8 cellular contexts compared by ENCODE assay signal in the genomic region with DNA sequence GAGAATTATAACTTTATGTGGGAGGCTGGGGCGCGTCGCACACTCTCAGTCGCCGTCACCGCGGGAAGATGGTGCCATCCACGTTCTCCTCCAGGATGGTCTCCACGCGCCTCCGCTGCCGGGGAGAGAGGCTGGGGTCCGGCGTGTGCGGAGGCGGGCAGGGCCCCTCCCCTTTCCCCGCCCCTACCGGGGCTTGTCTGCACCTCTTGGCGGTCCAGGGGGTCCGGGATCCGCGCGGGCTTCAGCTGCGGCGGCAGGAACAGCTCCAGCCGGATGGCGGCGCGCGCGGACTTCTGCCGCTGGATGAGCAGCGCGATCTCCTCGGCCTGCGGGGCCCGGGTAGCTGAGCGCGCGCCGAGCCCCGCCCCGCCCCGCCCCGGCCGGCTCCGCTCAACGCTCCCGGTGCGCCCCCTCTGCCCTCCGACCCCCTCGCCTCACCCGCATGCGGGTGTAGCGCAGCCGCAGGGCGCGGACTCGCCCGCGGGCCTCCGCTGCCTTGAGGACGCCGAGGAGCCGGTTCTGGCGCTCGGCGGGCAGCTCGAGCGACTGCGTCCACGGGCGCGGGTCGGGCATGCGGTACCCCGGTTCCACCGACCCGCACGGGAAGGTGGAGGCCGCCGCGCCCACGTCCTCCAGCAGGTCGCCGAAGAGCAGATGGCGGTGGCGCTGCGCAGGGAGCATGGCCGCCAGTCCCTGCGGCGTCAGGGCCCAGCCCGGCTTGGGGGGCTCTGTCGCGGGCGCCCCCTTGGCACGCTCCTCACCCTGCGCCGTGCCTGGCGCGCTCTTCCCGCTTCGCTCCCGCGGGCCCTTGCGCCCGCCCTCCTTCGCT. TPM values are rescaled to one million over a fixed set of nuclear protein-coding genes. Genes with fewer than 3 reads are reported as not detected.
A peak's percentile ranks its signal among the peaks of the same experiment; 100 is the strongest.
DNase-seq lines count a peak whose midpoint lies in the region; ATAC-seq, FAIRE-seq and TF ChIP-seq lines count a peak whose summit lies in the region.

No MANE protein-coding gene starts in this region.

- WGBS in ovary, 3 donors: 0 to 1% (median 0%) methylated on average over 94 to 108 of the region's 108 CpGs

- peaks cover 35% of the 10 kb centered on the region for H3K27me3 ChIP-seq in SJCRH30
- no peaks in the 10 kb centered on the region for H3K27me3 ChIP-seq in ovary
- H3K27me3 ChIP-seq in upper lobe of right lung: peaks cover 32% of the 10 kb centered on the region

- H3K27ac ChIP-seq in SJCRH30: no peak overlapping the region
- H3K27ac ChIP-seq in ovary: no peak overlapping the region
- no peak overlapping the region for H3K27ac ChIP-seq in upper lobe of right lung

- no peaks in the 10 kb centered on the region for H3K36me3 ChIP-seq in SJCRH30
- no peaks in the 10 kb centered on the region for H3K36me3 ChIP-seq in ovary
- H3K36me3 ChIP-seq in upper lobe of right lung: no peaks in the 10 kb centered on the region

- peak; percentile 62 for DNase-seq in D721Med (ENCODE audit: insufficient read length, low spot score)
- DNase-seq in Kasumi-1 (lab: John Stamatoyannopoulos, UW): peak; percentile 51 to 73
- DNase-seq in SJCRH30: peak; percentile 46 to 54
- peak; percentile 69 for DNase-seq in activated naive CD4-positive, alpha-beta T cell treated with anti-CD3 and anti-CD28 coated beads, Interleukin-2, amount 50 U/mL, for 16 hours
- peak; percentile 45 for DNase-seq in globus pallidus (ENCODE audit: low spot score)
- DNase-seq in ovary: peak; percentile 39 to 78 (median 63)
- DNase-seq in upper lobe of right lung: peak; percentile 89

- no peak for TF ChIP-seq POLR2A in ovary (IDR thresholded peaks at IDR 0.05)

- TF ChIP-seq CTCF in D721Med (IDR thresholded peaks at IDR 0.05; ENCODE audit: insufficient read depth, missing control alignments) (peak; percentile 68), ovary (IDR thresholded peaks at IDR 0.05) (peak in 2 of 3 donors; percentile 27 to 49), upper lobe of right lung (IDR thresholded peaks at IDR 0.05) (peak; percentile 63)

- H3K4me3 ChIP-seq in SJCRH30 (no peak overlapping the region), ovary (peak overlapping the region; percentile 12), upper lobe of right lung (peak overlapping the region; percentile 50)

- H3K9me3 ChIP-seq in SJCRH30 (replicated peaks) (0 out of 2 replicates have a peak, but pooled peaks cover 4% of the 10 kb centered on the region), ovary (no peaks in the 10 kb centered on the region), upper lobe of right lung (no peaks in the 10 kb centered on the region)

- intact Hi-C loops in ovary (cut with DNase I) (no loop called here), upper lobe of right lung (cut with DNase I) (no loop called here)

- peak; percentile 57 for ATAC-seq in upper lobe of right lung
- no peak for ATAC-seq in HG03354 (IDR thresholded peaks at IDR 0.05; ENCODE audit: poor library complexity, severe bottlenecking, unreplicated experiment)

- TF ChIP-seq EP300 in ovary (IDR thresholded peaks at IDR 0.05): no peak

- no peak for FAIRE-seq in D721Med (lab: Jason Lieb, UNC)

- H3K4me1 ChIP-seq in SJCRH30 (peaks cover 11% of the 10 kb centered on the region; the same call in 1 of the 2 replicates), ovary (ENCODE audit: insufficient read depth) (no peaks in the 10 kb centered on the region), upper lobe of right lung (peaks cover 25% of the 10 kb centered on the region)

RNA-seq across cellular contexts. Expression of a gene that starts 0.6 kb away (rescaled TPM):
- total RNA-seq in SJCRH30 (2014; rRNA removed; shearing (Covaris generic)): not detected in 2 replicates
- total RNA-seq in ovary (10 to 100 TPM in 1 of 7 donors, not detected in 6; 10.5 TPM), upper lobe of right lung (not detected)
- polyA plus RNA-seq in ovary: not detected

RNA-seq across cellular contexts. Expression of a gene that starts 3.7 kb away (rescaled TPM):
- 0.28 and 0.43 TPM in 2 replicates for total RNA-seq in SJCRH30 (2014; rRNA removed; shearing (Covaris generic))
- under 1 TPM; 0.12 to 0.80 (median 0.43) TPM for total RNA-seq in ovary
- polyA plus RNA-seq in ovary: under 1 TPM; 0.25 to 0.62 TPM
- 1.9 TPM for total RNA-seq in upper lobe of right lung

RNA-seq across cellular contexts. Expression of a gene that starts 4.3 kb away (rescaled TPM):
- total RNA-seq in SJCRH30 (2014; rRNA removed; shearing (Covaris generic)): 17.2 and 18.8 TPM in 2 replicates
- total RNA-seq in ovary (1 to 10 TPM; 3.3 to 7.6 (median 4.6) TPM), upper lobe of right lung (40.8 TPM)
- 1 to 10 TPM; 2.1 to 4.5 TPM for polyA plus RNA-seq in ovary

RNA-seq across cellular contexts. Expression of a gene that starts 20.6 kb away (rescaled TPM):
- 12.6 and 16.9 TPM in 2 replicates for total RNA-seq in SJCRH30 (2014; rRNA removed; shearing (Covaris generic))
- 10 to 100 TPM; 41.0 to 93.5 (median 71.9) TPM for total RNA-seq in ovary
- polyA plus RNA-seq in ovary: 10 to 100 TPM; 20.0 to 78.4 TPM
- 40.2 TPM for total RNA-seq in upper lobe of right lung

RNA-seq across cellular contexts. Expression of a gene that starts 23.8 kb away (rescaled TPM):
- not detected in 2 replicates for total RNA-seq in SJCRH30 (2014; rRNA removed; shearing (Covaris generic))
- total RNA-seq in ovary: not detected
- not detected for polyA plus RNA-seq in ovary
- total RNA-seq in upper lobe of right lung: not detected
